In the genomic region with DNA sequence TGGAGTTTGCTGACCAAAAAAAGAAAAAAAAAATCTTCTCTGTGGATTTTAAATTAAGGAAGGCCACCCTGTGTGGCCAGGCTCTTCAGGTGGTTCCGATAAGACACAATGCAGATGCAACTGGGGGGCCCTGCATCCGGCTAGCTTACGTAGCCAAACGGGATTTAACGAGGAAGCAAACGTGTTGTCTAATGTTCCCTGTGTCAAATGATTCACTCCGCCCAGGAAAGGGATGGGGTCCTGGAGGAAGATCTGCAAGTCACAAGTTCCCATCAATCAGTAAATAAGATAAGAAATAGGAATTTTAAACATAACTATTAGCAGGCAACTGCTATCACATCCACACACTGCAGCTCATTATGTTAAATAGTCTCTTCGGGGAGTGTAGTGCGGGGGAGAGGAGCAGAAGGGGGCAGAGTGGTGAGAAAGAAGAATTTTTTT, we compare ENCODE assay signal across 2 cellular contexts.
TF ChIP-seq lines count a peak whose summit lies in the region.

No MANE protein-coding gene starts in this region.

TF ChIP-seq in A549, 52 proteins besides CTCF, POLR2A, EP300 and RAD21:
- no peak for TF ChIP-seq JUN (IDR thresholded peaks at IDR 0.05)
- TF ChIP-seq, protein P1, sequence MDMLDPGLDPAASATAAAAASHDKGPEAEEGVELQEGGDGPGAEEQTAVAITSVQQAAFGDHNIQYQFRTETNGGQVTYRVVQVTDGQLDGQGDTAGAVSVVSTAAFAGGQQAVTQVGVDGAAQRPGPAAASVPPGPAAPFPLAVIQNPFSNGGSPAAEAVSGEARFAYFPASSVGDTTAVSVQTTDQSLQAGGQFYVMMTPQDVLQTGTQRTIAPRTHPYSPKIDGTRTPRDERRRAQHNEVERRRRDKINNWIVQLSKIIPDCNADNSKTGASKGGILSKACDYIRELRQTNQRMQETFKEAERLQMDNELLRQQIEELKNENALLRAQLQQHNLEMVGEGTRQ (IDR thresholded peaks at IDR 0.05): no peak
- TF ChIP-seq HOXB13 (CRISPR knock-in tag; IDR thresholded peaks at IDR 0.05; ENCODE audit: low read depth): no peak
- no peak for TF ChIP-seq ESRRA (IDR thresholded peaks at IDR 0.05; ENCODE audit: borderline replicate concordance, low read length)
- TF ChIP-seq ZNF302 (CRISPR knock-in tag; IDR thresholded peaks at IDR 0.05): no peak
- no peak for TF ChIP-seq POLR2AphosphoS2 (conservative IDR thresholded peaks at IDR 0.05; ENCODE audit: low read length)
- TF ChIP-seq, protein P2, sequence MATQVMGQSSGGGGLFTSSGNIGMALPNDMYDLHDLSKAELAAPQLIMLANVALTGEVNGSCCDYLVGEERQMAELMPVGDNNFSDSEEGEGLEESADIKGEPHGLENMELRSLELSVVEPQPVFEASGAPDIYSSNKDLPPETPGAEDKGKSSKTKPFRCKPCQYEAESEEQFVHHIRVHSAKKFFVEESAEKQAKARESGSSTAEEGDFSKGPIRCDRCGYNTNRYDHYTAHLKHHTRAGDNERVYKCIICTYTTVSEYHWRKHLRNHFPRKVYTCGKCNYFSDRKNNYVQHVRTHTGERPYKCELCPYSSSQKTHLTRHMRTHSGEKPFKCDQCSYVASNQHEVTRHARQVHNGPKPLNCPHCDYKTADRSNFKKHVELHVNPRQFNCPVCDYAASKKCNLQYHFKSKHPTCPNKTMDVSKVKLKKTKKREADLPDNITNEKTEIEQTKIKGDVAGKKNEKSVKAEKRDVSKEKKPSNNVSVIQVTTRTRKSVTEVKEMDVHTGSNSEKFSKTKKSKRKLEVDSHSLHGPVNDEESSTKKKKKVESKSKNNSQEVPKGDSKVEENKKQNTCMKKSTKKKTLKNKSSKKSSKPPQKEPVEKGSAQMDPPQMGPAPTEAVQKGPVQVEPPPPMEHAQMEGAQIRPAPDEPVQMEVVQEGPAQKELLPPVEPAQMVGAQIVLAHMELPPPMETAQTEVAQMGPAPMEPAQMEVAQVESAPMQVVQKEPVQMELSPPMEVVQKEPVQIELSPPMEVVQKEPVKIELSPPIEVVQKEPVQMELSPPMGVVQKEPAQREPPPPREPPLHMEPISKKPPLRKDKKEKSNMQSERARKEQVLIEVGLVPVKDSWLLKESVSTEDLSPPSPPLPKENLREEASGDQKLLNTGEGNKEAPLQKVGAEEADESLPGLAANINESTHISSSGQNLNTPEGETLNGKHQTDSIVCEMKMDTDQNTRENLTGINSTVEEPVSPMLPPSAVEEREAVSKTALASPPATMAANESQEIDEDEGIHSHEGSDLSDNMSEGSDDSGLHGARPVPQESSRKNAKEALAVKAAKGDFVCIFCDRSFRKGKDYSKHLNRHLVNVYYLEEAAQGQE (IDR thresholded peaks at IDR 0.05): no peak
- no peak for TF ChIP-seq FOSB (CRISPR knock-in tag; IDR thresholded peaks at IDR 0.05)
- TF ChIP-seq, protein P3, sequence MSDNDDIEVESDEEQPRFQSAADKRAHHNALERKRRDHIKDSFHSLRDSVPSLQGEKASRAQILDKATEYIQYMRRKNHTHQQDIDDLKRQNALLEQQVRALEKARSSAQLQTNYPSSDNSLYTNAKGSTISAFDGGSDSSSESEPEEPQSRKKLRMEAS (IDR thresholded peaks at IDR 0.05): no peak
- no peak for TF ChIP-seq NFE2L2 (conservative IDR thresholded peaks at IDR 0.05; ENCODE audit: low read length)
- no peak for TF ChIP-seq RCOR1 (IDR thresholded peaks at IDR 0.05; ENCODE audit: low read depth, low read length)
- TF ChIP-seq, protein P4, sequence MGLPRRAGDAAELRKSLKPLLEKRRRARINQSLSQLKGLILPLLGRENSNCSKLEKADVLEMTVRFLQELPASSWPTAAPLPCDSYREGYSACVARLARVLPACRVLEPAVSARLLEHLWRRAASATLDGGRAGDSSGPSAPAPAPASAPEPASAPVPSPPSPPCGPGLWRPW (IDR thresholded peaks at IDR 0.05): no peak
- no peak for TF ChIP-seq NPAS2 (CRISPR knock-in tag; IDR thresholded peaks at IDR 0.05; ENCODE audit: borderline replicate concordance)
- no peak for TF ChIP-seq KDM5A (IDR thresholded peaks at IDR 0.05)
- no peak for TF ChIP-seq CBX8 (IDR thresholded peaks at IDR 0.05)

TF ChIP-seq in H1, 55 proteins besides CTCF, POLR2A, EP300 and RAD21:
- TF ChIP-seq CBX8 (IDR thresholded peaks at IDR 0.05; ENCODE audit: borderline replicate concordance, low read depth, low read length) (no peak), CREB1 (IDR thresholded peaks at IDR 0.05) (0 out of 2 replicates have a peak, but pooled peaks have one; percentile 23)
